Comparison of ENCODE assay signal across 8 cellular contexts in genomic region chr3:187066228-187066995, GRCh38.
DNase-seq lines count a peak whose midpoint lies in the region; ATAC-seq and TF ChIP-seq lines count a peak whose summit lies in the region.

No MANE protein-coding gene starts in this region.

- peaks cover 27% of the 10 kb centered on the region for H3K4me1 ChIP-seq in Caco-2
- peaks cover 54% of the 10 kb centered on the region for H3K4me1 ChIP-seq in KMS-11 (ENCODE audit: low read depth, poor library complexity, severe bottlenecking)
- peaks cover 6 to 99% (median 41%) of the 10 kb centered on the region in 6 donors for H3K4me1 ChIP-seq in spleen

- H3K9ac ChIP-seq in KMS-11, result no peak overlapping the region

- no peaks in the 10 kb centered on the region for H3K79me2 ChIP-seq in KMS-11 (ENCODE audit: insufficient read depth, low read depth)

- H3K27ac Mint-ChIP-seq in Caco-2 (ENCODE audit: unreplicated experiment), result no peak overlapping the region

- H3K4me1 Mint-ChIP-seq in Caco-2 (ENCODE audit: low read depth, unreplicated experiment), result peaks cover 28% of the 10 kb centered on the region

- CTCF ChIA-PET in Caco-2 (lab: Charles Lee), result interaction anchor here (1.0 kb wide), 1 partner anchor 217 kb away, joined by 3 read pairs; no protein-coding TSS in a partner anchor

- no peaks in the 10 kb centered on the region for H3K27me3 Mint-ChIP-seq in Caco-2 (ENCODE audit: insufficient read depth, unreplicated experiment)

- DNase-seq in Caco-2 (peak; percentile 50 to 52), GM19240 (ENCODE audit: insufficient read length, low spot score) (peak; percentile 35), fibroblast of mammary gland (ENCODE audit: low read depth) (peak; percentile 41), spleen (no peak), globus pallidus (ENCODE audit: low spot score) (no peak)
- peak; percentile 13 to 50 for DNase-seq in activated CD4-positive, alpha-beta T cell treated with anti-CD3 and anti-CD28 coated beads, Interleukin-2, amount 50 U/mL, for 24 hours (ENCODE audit: low read depth in 1 of 2, low spot score in 1 of 2)

- TF ChIP-seq CTCF in Caco-2 (IDR thresholded peaks at IDR 0.05; ENCODE audit: insufficient read depth in 1 of 2, low read depth in 1 of 2, low read length in 1 of 2, severe bottlenecking in 1 of 2, unreplicated experiment in 1 of 2) (peak; percentile 13 to 21), KMS-11 (conservative IDR thresholded peaks at IDR 0.05; ENCODE audit: low read depth, low read length) (peak; percentile 50; the same call in 1 of the 2 replicates), fibroblast of mammary gland (conservative IDR thresholded peaks at IDR 0.05; ENCODE audit: control insufficient read depth, insufficient read depth, low read depth, low read length) (peak; percentile 23), spleen (IDR thresholded peaks at IDR 0.05 in 8 of 11, conservative IDR thresholded peaks at IDR 0.05 in 3 of 11) (peak in 6 of 11 experiments; percentile 9 to 54 (median 37))

- no peak overlapping the region for H2AFZ ChIP-seq in KMS-11 (ENCODE audit: low read depth)

- H3K4me3 Mint-ChIP-seq in Caco-2 (ENCODE audit: unreplicated experiment), result no peak overlapping the region

- no TSS peak for BruUV-seq in Caco-2 (replicated peaks; lab: Mats Ljungman, UMichigan)

- intact Hi-C loops in Caco-2 (cut with micrococcal nuclease; ENCODE audit: unreplicated experiment), result no loop called here
- intact Hi-C loops in spleen (cut with DNase I; ENCODE audit: low total_unique reads), result no loop called here

- H3K9me3 Mint-ChIP-seq in Caco-2 (ENCODE audit: unreplicated experiment), result peaks cover 9% of the 10 kb centered on the region

- H4K20me1 ChIP-seq in KMS-11 (ENCODE audit: insufficient read depth), result no peaks in the 10 kb centered on the region

- H3K9me3 ChIP-seq in Caco-2 (no peaks in the 10 kb centered on the region), spleen (no peaks in the 10 kb centered on the region)

- ATAC-seq in HG03045 (IDR thresholded peaks at IDR 0.05; ENCODE audit: unreplicated experiment), result no peak

- H3K4me2 ChIP-seq in KMS-11, result no peak overlapping the region

- H3K27ac ChIP-seq in KMS-11 (no peak overlapping the region), spleen (peak overlapping the region in 7 of 8 donors; percentile 62 to 86 (median 76))

- H3K36me3 ChIP-seq in Caco-2 (ENCODE audit: control insufficient read depth, insufficient read depth, low read length) (no peaks in the 10 kb centered on the region), KMS-11 (ENCODE audit: insufficient read depth) (no peaks in the 10 kb centered on the region), spleen (peaks cover 5 to 97% (median 23%) of the 10 kb centered on the region in 6 donors)

- no peak for TF ChIP-seq POLR2A in spleen (IDR thresholded peaks at IDR 0.05)

- POLR2A ChIA-PET in Caco-2 (lab: Charles Lee), result interaction anchor here (0.5 kb wide), 1 partner anchor 29 kb away, joined by 3 read pairs; no protein-coding TSS in a partner anchor

- 54 to 81% (median 76%) methylated on average over 7 of the region's 7 CpGs for WGBS in spleen, 5 donors

- H3K27me3 ChIP-seq in Caco-2 (replicated peaks; ENCODE audit: control insufficient read depth, insufficient read depth, low read length) (no peaks in the 10 kb centered on the region), KMS-11 (ENCODE audit: insufficient read depth, low read depth) (no peaks in the 10 kb centered on the region), spleen (replicated peaks in 1 of 7) (no peaks in the 10 kb centered on the region)

- H3K4me3 ChIP-seq in Caco-2 (ENCODE audit: low read depth, low read length) (no peak overlapping the region), KMS-11 (IDR thresholded peaks at IDR 0.05; ENCODE audit: insufficient read depth, low read depth, low read length) (no peak overlapping the region), fibroblast of mammary gland (ENCODE audit: control insufficient read depth, low read depth, low read length) (no peak overlapping the region), spleen (no peak overlapping the region)

- H3K36me3 Mint-ChIP-seq in Caco-2 (ENCODE audit: insufficient read depth, unreplicated experiment), result peaks cover 19% of the 10 kb centered on the region

Comparison
In these comparisons a context has a peak if more than half of its experiments do, and no peak if none do; other contexts are left out.
1. DNase-seq: peak in Caco-2 (2 of 2), GM19240 (single experiment), activated CD4-positive, alpha-beta T cell treated with anti-CD3 and anti-CD28 coated beads, Interleukin-2, amount 50 U/mL, for 24 hours (2 of 2) and fibroblast of mammary gland (single experiment); none in spleen (single experiment) and globus pallidus (single experiment).
2. Peak in every context shown above with its lines, with median percentiles within 50 percentile points of each other: CTCF ChIP-seq.